ENCODE assay signal across 8 cellular contexts in the genomic region with DNA sequence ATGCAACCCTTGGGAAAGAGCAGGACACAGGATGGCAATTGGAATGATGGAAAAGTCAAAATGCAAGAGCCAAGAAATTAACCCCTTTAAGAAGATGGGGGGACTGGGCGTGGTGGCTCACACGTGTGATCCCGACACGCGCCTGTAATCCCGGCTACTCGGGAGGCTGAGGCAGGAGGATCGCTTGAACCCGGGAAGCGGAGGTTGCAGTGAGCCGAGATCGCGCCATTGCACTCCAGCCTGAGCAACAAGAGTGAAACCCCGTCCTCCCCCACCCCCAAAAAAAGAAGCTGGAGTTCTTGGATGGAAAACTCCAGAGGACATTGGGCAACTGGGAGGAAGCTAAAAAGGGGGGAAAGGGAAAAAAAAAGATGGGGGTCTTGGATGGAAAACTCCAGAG. TPM values are rescaled to one million over a fixed set of nuclear protein-coding genes. Genes with fewer than 3 reads are reported as not detected.
DNase-seq lines count a peak whose midpoint lies in the region; ATAC-seq and TF ChIP-seq lines count a peak whose summit lies in the region.
"Not testable (repeated sequence)": the region's sequence is repeated elsewhere in the genome, so short reads cannot be mapped to it uniquely, and the experiment has no call there.

No MANE protein-coding gene starts in this region.

- H3K79me2 ChIP-seq in Karpas-422 (ENCODE audit: low read length) (peaks cover 51% of the 10 kb centered on the region), neural cell (replicated peaks; ENCODE audit: insufficient read depth, low read length) (peaks cover 41% of the 10 kb centered on the region)

- not testable (repeated sequence) for H3K27me3 Mint-ChIP-seq in CD14-positive monocyte (ENCODE audit: low read depth in 3 of 3); activated naive CD8-positive, alpha-beta T cell treated with anti-CD3 and anti-CD28 coated beads, Interleukin-2, amount 10 ng/mL, durations not matched to agents 7 days and 5 days; endothelial cell (ENCODE audit: unreplicated experiment)
- H3K27me3 Mint-ChIP-seq in immature natural killer cell (ENCODE audit: low read depth in 3 of 3), result peaks cover 16 to 28% (median 20%) of the 10 kb centered on the region in 3 donors

- not testable (repeated sequence) for DNase-seq in CD14-positive monocyte (ENCODE audit: low spot score); Karpas-422; activated naive CD8-positive, alpha-beta T cell treated with anti-CD3 and anti-CD28 coated beads, Interleukin-2, amount 10 ng/mL, durations not matched to agents 7 days and 5 days; endothelial cell (ENCODE audit: low spot score); immature natural killer cell

- H4K20me1 ChIP-seq in Karpas-422 (ENCODE audit: insufficient read depth, low read depth, low read length), result peaks cover 32% of the 10 kb centered on the region
- H4K20me1 ChIP-seq in neural cell (ENCODE audit: insufficient read depth), result not testable (repeated sequence)

- H3K4me1 ChIP-seq in Karpas-422 (ENCODE audit: low read length) (peaks cover 28% of the 10 kb centered on the region), subcutaneous abdominal adipose tissue (ENCODE audit: control insufficient read depth in 5 of 5, insufficient read depth in 5 of 5, low read length in 5 of 5) (peaks cover 4 to 40% (median 31%) of the 10 kb centered on the region in 5 donors)

- TF ChIP-seq EP300 in neural cell (conservative IDR thresholded peaks at IDR 0.05; ENCODE audit: poor library complexity, severe bottlenecking), result not testable (repeated sequence)

- intact Hi-C loops in CD14-positive monocyte (cut with micrococcal nuclease), result loop anchor here (5.0 to 10.0 kb wide), 2 partner anchors 75 to 122 kb away; a partner anchor contains a TSS

- not testable (repeated sequence) for H3K9me3 Mint-ChIP-seq in CD14-positive monocyte; activated naive CD8-positive, alpha-beta T cell treated with anti-CD3 and anti-CD28 coated beads, Interleukin-2, amount 10 ng/mL, durations not matched to agents 7 days and 5 days; endothelial cell (ENCODE audit: unreplicated experiment); immature natural killer cell

- peak overlapping the region; percentile 86 for H3K9ac ChIP-seq in Karpas-422 (ENCODE audit: low read length)
- H3K9ac ChIP-seq in neural cell (ENCODE audit: low read length), result not testable (repeated sequence)
- H3K9ac ChIP-seq in subcutaneous abdominal adipose tissue (ENCODE audit: low read length in 5 of 5), result peak overlapping the region in 1 of 5 donors; percentile 88

- not testable (repeated sequence) for TF ChIP-seq RAD21 in neural cell (conservative IDR thresholded peaks at IDR 0.05)

- H3K36me3 Mint-ChIP-seq in CD14-positive monocyte (peaks cover 43 to 59% of the 10 kb centered on the region in 2 donors), endothelial cell (ENCODE audit: low read depth, unreplicated experiment) (peaks cover 31% of the 10 kb centered on the region), immature natural killer cell (peaks cover 10 to 28% (median 18%) of the 10 kb centered on the region in 3 donors)
- H3K36me3 Mint-ChIP-seq in activated naive CD8-positive, alpha-beta T cell treated with anti-CD3 and anti-CD28 coated beads, Interleukin-2, amount 10 ng/mL, durations not matched to agents 7 days and 5 days, result peaks cover 35% of the 10 kb centered on the region

- ATAC-seq in activated naive CD8-positive, alpha-beta T cell treated with anti-CD3 and anti-CD28 coated beads, Interleukin-2, amount 10 ng/mL, durations not matched to agents 7 days and 5 days (ENCODE audit: low read depth), result not testable (repeated sequence)

- peak overlapping the region; percentile 45 to 99 (median 96) for H3K27ac Mint-ChIP-seq in CD14-positive monocyte
- not testable (repeated sequence) for H3K27ac Mint-ChIP-seq in activated naive CD8-positive, alpha-beta T cell treated with anti-CD3 and anti-CD28 coated beads, Interleukin-2, amount 10 ng/mL, durations not matched to agents 7 days and 5 days; endothelial cell (ENCODE audit: unreplicated experiment)
- peak overlapping the region; percentile 55 to 100 (median 98) for H3K27ac Mint-ChIP-seq in immature natural killer cell

- POLR2A ChIA-PET in activated naive CD8-positive, alpha-beta T cell treated with anti-CD3 and anti-CD28 coated beads, Interleukin-2, amount 10 ng/mL, durations not matched to agents 7 days and 5 days (lab: Charles Lee), result interaction anchor here (1.1 to 4.1 kb wide), 3 partner anchors 14 to 25 kb away, joined by 3 to 22 read pairs (median 17); no protein-coding TSS in a partner anchor

- peak overlapping the region; percentile 82 for H3K4me3 ChIP-seq in Karpas-422 (ENCODE audit: low read length)
- H3K4me3 ChIP-seq in neural cell (ENCODE audit: low read length), result peak overlapping the region; percentile 93
- peak overlapping the region in 2 of 5 donors; percentile 83 to 94 for H3K4me3 ChIP-seq in subcutaneous abdominal adipose tissue (ENCODE audit: low read depth in 1 of 5, low read length in 5 of 5)

- not testable (repeated sequence) for H2AFZ ChIP-seq in Karpas-422 (ENCODE audit: low read length); neural cell (ENCODE audit: low read depth, low read length)

- H3K4me3 Mint-ChIP-seq in CD14-positive monocyte, result not testable (repeated sequence)
- H3K4me3 Mint-ChIP-seq in activated naive CD8-positive, alpha-beta T cell treated with anti-CD3 and anti-CD28 coated beads, Interleukin-2, amount 10 ng/mL, durations not matched to agents 7 days and 5 days, result peak overlapping the region; percentile 97
- H3K4me3 Mint-ChIP-seq in endothelial cell (ENCODE audit: unreplicated experiment) (peak overlapping the region; percentile 67), immature natural killer cell (peak overlapping the region in 4 of 5 donors; percentile 75 to 97 (median 96))

- H3K27me3 ChIP-seq in Karpas-422 (ENCODE audit: low read length); neural cell (ENCODE audit: insufficient read depth, low read depth, low read length); subcutaneous abdominal adipose tissue (ENCODE audit: control insufficient read depth in 5 of 5, insufficient read depth in 4 of 5, low read length in 5 of 5): not testable (repeated sequence)

- TF ChIP-seq CTCF in CD14-positive monocyte (IDR thresholded peaks at IDR 0.05); VCaP (conservative IDR thresholded peaks at IDR 0.05); endothelial cell (IDR thresholded peaks at IDR 0.05; ENCODE audit: unreplicated experiment); neural cell (IDR thresholded peaks at IDR 0.05; ENCODE audit: poor library complexity, severe bottlenecking): not testable (repeated sequence)

- H3K4me1 Mint-ChIP-seq in CD14-positive monocyte, result peaks cover 39% of the 10 kb centered on the region
- peaks cover 25% of the 10 kb centered on the region for H3K4me1 Mint-ChIP-seq in activated naive CD8-positive, alpha-beta T cell treated with anti-CD3 and anti-CD28 coated beads, Interleukin-2, amount 10 ng/mL, durations not matched to agents 7 days and 5 days
- peaks cover 29% of the 10 kb centered on the region for H3K4me1 Mint-ChIP-seq in endothelial cell (ENCODE audit: unreplicated experiment)
- H3K4me1 Mint-ChIP-seq in immature natural killer cell, result peaks cover 43 to 63% of the 10 kb centered on the region in 2 donors

- not testable (repeated sequence) for H3K9me3 ChIP-seq in Karpas-422 (ENCODE audit: low read length); neural cell (ENCODE audit: low read length); subcutaneous abdominal adipose tissue (ENCODE audit: control insufficient read depth in 5 of 5, low read length in 5 of 5)

- H3K4me2 ChIP-seq in Karpas-422 (ENCODE audit: low read depth, low read length, poor library complexity, severe bottlenecking) (peak overlapping the region; percentile 86), neural cell (ENCODE audit: low read length) (peak overlapping the region; percentile 33)

- peaks cover 27% of the 10 kb centered on the region for H3K36me3 ChIP-seq in Karpas-422 (ENCODE audit: insufficient read depth, low read length)
- H3K36me3 ChIP-seq in neural cell (ENCODE audit: insufficient read depth, low read length), result peaks cover 10% of the 10 kb centered on the region
- H3K36me3 ChIP-seq in subcutaneous abdominal adipose tissue (ENCODE audit: control insufficient read depth in 5 of 5, insufficient read depth in 5 of 5, low read length in 5 of 5), result peaks cover 21 to 38% (median 35%) of the 10 kb centered on the region in 5 donors

- not testable (repeated sequence) for H3K9me2 ChIP-seq in Karpas-422 (replicated peaks; ENCODE audit: insufficient read depth, low read length); neural cell (ENCODE audit: insufficient read depth, low read length)

- not testable (repeated sequence) for H3F3A ChIP-seq in neural cell (ENCODE audit: insufficient read depth, low read length, poor library complexity, severe bottlenecking)

- not testable (repeated sequence) for H3K27ac ChIP-seq in Karpas-422 (ENCODE audit: low read length); neural cell (ENCODE audit: low read length)
- H3K27ac ChIP-seq in VCaP (peak overlapping the region; percentile 99), subcutaneous abdominal adipose tissue (ENCODE audit: low read depth, low read length) (peak overlapping the region; percentile 100)

RNA-seq across cellular contexts. Expression of a gene that starts 1.7 kb away (rescaled TPM):
- 1,000 to 10,000 TPM; 2,102 to 2,493 TPM for polyA plus RNA-seq in CD14-positive monocyte
- 2,059 and 2,102 TPM in 2 replicates for total RNA-seq in Karpas-422 (2014; rRNA removed; shearing (Covaris generic); ENCODE audit: low replicate concordance)
- total RNA-seq in activated naive CD8-positive, alpha-beta T cell treated with anti-CD3 and anti-CD28 coated beads, Interleukin-2, amount 10 ng/mL, durations not matched to agents 7 days and 5 days, result 1,000 to 10,000 TPM; 5,393 to 5,681 TPM
- 7,126 TPM for total RNA-seq in endothelial cell (ENCODE audit: unreplicated experiment)
- 1,000 to 10,000 TPM; 1,111 to 3,245 (median 1,774) TPM for polyA plus RNA-seq in immature natural killer cell
- 1,830 and 2,071 TPM in 2 replicates for polyA plus RNA-seq in neural cell
- polyA minus RNA-seq in neural cell, result 768 and 976 TPM in 2 replicates
